9 cellular contexts compared by ENCODE assay signal in genomic region chr17:74748279-74748528, GRCh38. TPM values are rescaled to one million over a fixed set of nuclear protein-coding genes. Genes with fewer than 3 reads are reported as not detected.
DNase-seq lines count a peak whose midpoint lies in the region; ATAC-seq and TF ChIP-seq lines count a peak whose summit lies in the region.
"Had no signal": no experiment of that assay in that cellular context is flagged by ENCODE, and none has a peak within 500 bp of the region (broad histone marks: within the 10 kb centered on the region; RNA-seq: fewer than 3 reads in every experiment).

No MANE protein-coding gene starts in this region.

- no peak for DNase-seq in lung (ENCODE audit: low spot score)
- no peak for DNase-seq in NCI-H2081 treated with DMSO at 0.1 percent for 48 hours (lab: John Stamatoyannopoulos, UW)
- DNase-seq in GM03348 (ENCODE audit: low spot score) = no peak
- no peak for DNase-seq in activated CD4-positive, alpha-beta T cell treated with anti-CD3 and anti-CD28 coated beads, Interleukin-2, amount 50 U/mL, for 1 hour
- no peak for DNase-seq in SHP77 treated with DMSO at 0.1 percent for 48 hours (lab: John Stamatoyannopoulos, UW)

- no peak overlapping the region for H3K4me3 ChIP-seq in lung

- H3K27me3 Mint-ChIP-seq in activated naive CD8-positive, alpha-beta T cell = no peaks in the 10 kb centered on the region

- no peaks in the 10 kb centered on the region for H3K9me3 ChIP-seq in lung (ENCODE audit: control insufficient read depth in 2 of 2, insufficient read depth in 1 of 2, low read length in 1 of 2)

- H3K27ac ChIP-seq in 22Rv1 (peak overlapping the region; percentile 44), lung (ENCODE audit: low read depth in 1 of 2, low read length in 1 of 2) (peak overlapping the region; percentile 56 to 75)

- H3K36me3 Mint-ChIP-seq in activated naive CD8-positive, alpha-beta T cell = no peaks in the 10 kb centered on the region

- peaks cover 62% of the 10 kb centered on the region for H3K4me1 Mint-ChIP-seq in activated naive CD8-positive, alpha-beta T cell (ENCODE audit: low read depth)

- peak overlapping the region; percentile 74 for H3K4me3 Mint-ChIP-seq in activated naive CD8-positive, alpha-beta T cell

- H3K27ac Mint-ChIP-seq in activated naive CD8-positive, alpha-beta T cell = no peak overlapping the region

- ATAC-seq in GM19324 (IDR thresholded peaks at IDR 0.05; ENCODE audit: low FRiP score, unreplicated experiment) = peak; percentile 89
- ATAC-seq in lung (ENCODE audit: insufficient read depth, low FRiP score) = no peak

- no peaks in the 10 kb centered on the region for H3K9me3 Mint-ChIP-seq in activated naive CD8-positive, alpha-beta T cell (ENCODE audit: low read depth)

- WGBS in lung, 2 donors = 0 to 1% methylated on average over 34 of the region's 34 CpGs

- H3K4me1 ChIP-seq in lung (ENCODE audit: control insufficient read depth in 2 of 2, insufficient read depth in 2 of 2, low read length in 2 of 2) = peaks cover 0 to 27% of the 10 kb centered on the region in 2 donors

- H3K27me3 ChIP-seq in lung (ENCODE audit: control insufficient read depth, insufficient read depth) = no peaks in the 10 kb centered on the region

- no peaks in the 10 kb centered on the region for H3K36me3 ChIP-seq in lung (ENCODE audit: control insufficient read depth in 2 of 2, insufficient read depth in 2 of 2, low read length in 2 of 2)

- no peak for TF ChIP-seq CTCF in 22Rv1 (IDR thresholded peaks at IDR 0.05)
- TF ChIP-seq CTCF in lung (IDR thresholded peaks at IDR 0.05; ENCODE audit: control extremely low read depth, extremely low read depth) = no peak

RNA-seq across cellular contexts. Expression of gene NHERF1, which starts 0.2 kb away (rescaled TPM):
- 10 to 100 TPM; 18.3 to 58.2 TPM for total RNA-seq in lung
- 10 to 100 TPM; 18.6 to 37.6 TPM for polyA plus RNA-seq in lung

RNA-seq across cellular contexts. Expression of gene RAB37, which starts 11.1 kb away (rescaled TPM):
- total RNA-seq in lung = 1 to 10 TPM; 5.9 to 7.3 TPM
- polyA plus RNA-seq in lung = 1 to 10 TPM; 3.2 to 6.0 TPM

RNA-seq across cellular contexts. Expression of gene NAT9, which starts 27.9 kb away (rescaled TPM):
- 10 to 100 TPM; 27.1 to 47.4 TPM for total RNA-seq in lung
- polyA plus RNA-seq in lung = 10 to 100 TPM; 36.5 to 36.7 TPM

RNA-seq across cellular contexts. Expression of gene CD300LF, which starts 35.5 kb away (rescaled TPM):
- 10 to 100 TPM in 1 of 2 donors, 1 to 10 TPM in 1; 8.6 to 30.8 TPM for total RNA-seq in lung
- polyA plus RNA-seq in lung = 10 to 100 TPM; 21.7 to 35.1 TPM
- total RNA-seq: dermis microvascular lymphatic vessel endothelial cell had no signal
